15 cellular contexts compared by ENCODE assay signal in the genomic region with DNA sequence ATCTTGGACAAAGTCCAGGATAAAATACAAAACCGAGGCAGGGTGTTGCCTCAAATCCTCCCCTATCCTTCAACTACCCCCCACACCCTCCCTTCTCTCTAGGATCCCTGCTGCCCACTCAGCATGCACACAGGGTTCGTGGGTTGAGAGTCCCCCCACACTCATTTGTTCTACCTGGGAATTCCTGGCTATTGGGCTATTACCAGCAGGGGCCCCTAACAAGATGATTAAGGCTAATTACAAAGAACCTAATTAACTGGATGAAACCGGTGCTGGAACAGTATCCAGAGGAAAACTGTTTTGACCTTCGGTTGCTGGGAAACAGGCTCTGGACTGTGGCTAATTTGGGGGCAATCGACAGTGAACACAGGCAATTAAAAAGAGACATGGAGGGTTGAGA. TPM values are rescaled to one million over a fixed set of nuclear protein-coding genes. Genes with fewer than 3 reads are reported as not detected.
DNase-seq lines count a peak whose midpoint lies in the region; TF ChIP-seq lines count a peak whose summit lies in the region.
"Had no signal": no experiment of that assay in that cellular context is flagged by ENCODE, and none has a peak within 500 bp of the region (broad histone marks: within the 10 kb centered on the region; RNA-seq: fewer than 3 reads in every experiment).

No MANE protein-coding gene starts in this region.

- H3K36me3 Mint-ChIP-seq in nephron (ENCODE audit: low read depth) (peaks cover 69% of the 10 kb centered on the region), immature natural killer cell (peaks cover 38 to 74% (median 40%) of the 10 kb centered on the region in 3 donors)

- H3K27me3 Mint-ChIP-seq in nephron (ENCODE audit: low read depth) (peaks cover 12% of the 10 kb centered on the region), immature natural killer cell (ENCODE audit: low read depth in 3 of 3) (peaks cover 0 to 4% (median 2%) of the 10 kb centered on the region in 3 donors)

- H3K9me3 Mint-ChIP-seq in nephron (no peaks in the 10 kb centered on the region), immature natural killer cell (no peaks in the 10 kb centered on the region)

- H3K27me3 ChIP-seq in WERI-Rb-1 (ENCODE audit: insufficient read depth, low read depth, severe bottlenecking) (no peaks in the 10 kb centered on the region), dorsolateral prefrontal cortex (no peaks in the 10 kb centered on the region)

- intact Hi-C loops in dorsolateral prefrontal cortex (cut with DNase I): no loop called here

- H3K4me3 ChIP-seq in WERI-Rb-1 (ENCODE audit: low read depth, low read length): no peak overlapping the region
- no peak overlapping the region for H3K4me3 ChIP-seq in dorsolateral prefrontal cortex

- H3K4me1 Mint-ChIP-seq in nephron (peaks cover 42% of the 10 kb centered on the region), immature natural killer cell (peaks cover 16 to 22% of the 10 kb centered on the region in 2 donors)

- no peak overlapping the region for H3K4me3 Mint-ChIP-seq in nephron
- no peak overlapping the region for H3K4me3 Mint-ChIP-seq in immature natural killer cell

- DNase-seq in NCI-H2171 treated with DMSO at 0.1 percent for 48 hours (lab: John Stamatoyannopoulos, UW) (peak; percentile 9), NCI-H2171 (lab: John Stamatoyannopoulos, UW) (no peak), NCI-H146 treated with DMSO at 0.1 percent for 48 hours (lab: John Stamatoyannopoulos, UW; ENCODE audit: unreplicated experiment) (peak; percentile 68), WERI-Rb-1 (no peak), dorsolateral prefrontal cortex (no peak), immature natural killer cell (no peak), DMS53 treated with DMSO at 0.1 percent for 48 hours (lab: John Stamatoyannopoulos, UW; ENCODE audit: unreplicated experiment) (no peak)
- DNase-seq: Caco-2, DMS79 treated with DMSO at 0.1 percent for 48 hours, KBM-7, NCI-H187 treated with DMSO at 0.1 percent for 48 hours, NCI-H526, SHP77 had no signal

- H3K27ac ChIP-seq in WERI-Rb-1: peak overlapping the region; percentile 40
- H3K27ac ChIP-seq in dorsolateral prefrontal cortex: peak overlapping the region in 1 of 59 donors; percentile 54
- H3K27ac ChIP-seq: C4-2B had no signal

- peak overlapping the region; percentile 32 to 97 (median 90) for H3K27ac Mint-ChIP-seq in nephron
- peak overlapping the region in 1 of 6 donors; percentile 67 for H3K27ac Mint-ChIP-seq in immature natural killer cell

- TF ChIP-seq CTCF in WERI-Rb-1 (IDR thresholded peaks at IDR 0.05; ENCODE audit: low read depth, low read length) (no peak), nephron (IDR thresholded peaks at IDR 0.05; ENCODE audit: unreplicated experiment in 3 of 3) (no peak), dorsolateral prefrontal cortex (IDR thresholded peaks at IDR 0.05 in 54 of 56, conservative IDR thresholded peaks at IDR 0.05 in 2 of 56; ENCODE audit: low read depth in 1 of 56, partially characterized antibody in 56 of 56) (no peak)

- H3K36me3 ChIP-seq in WERI-Rb-1: peaks cover 18% of the 10 kb centered on the region

- no peaks in the 10 kb centered on the region for H3K9me3 ChIP-seq in WERI-Rb-1 (ENCODE audit: severe bottlenecking)
- H3K9me3 ChIP-seq: Caco-2 had no signal

RNA-seq across cellular contexts. Expression of gene MRPS10, which starts 32.8 kb away (rescaled TPM):
- total RNA-seq in dorsolateral prefrontal cortex: 10 to 100 TPM; 18.8 to 41.4 (median 29.6) TPM
- polyA plus RNA-seq in immature natural killer cell: 10 to 100 TPM; 44.7 to 52.5 (median 46.7) TPM

RNA-seq across cellular contexts. Expression of gene GUCA1B, which starts 55.8 kb away (rescaled TPM):
- 1 to 10 TPM in 119 of 120 experiments, under 1 TPM in 1; 0.99 to 10.0 (median 4.4) TPM for total RNA-seq in dorsolateral prefrontal cortex
- polyA plus RNA-seq in immature natural killer cell: under 1 TPM in 2 of 3 donors, not detected in 1; 0.24 to 0.96 TPM

Comparison
In these comparisons a context has a peak if more than half of its experiments do, and no peak if none do; other contexts are left out.
1. DNase-seq: peak in NCI-H2171 treated with DMSO at 0.1 percent for 48 hours (single experiment) and NCI-H146 treated with DMSO at 0.1 percent for 48 hours (single experiment); none in NCI-H2171 (single experiment), WERI-Rb-1 (single experiment), dorsolateral prefrontal cortex (0 of 10), immature natural killer cell (0 of 3) and DMS53 treated with DMSO at 0.1 percent for 48 hours (single experiment).